Comparison of ENCODE assay signal across 2 cellular contexts in the genomic region with DNA sequence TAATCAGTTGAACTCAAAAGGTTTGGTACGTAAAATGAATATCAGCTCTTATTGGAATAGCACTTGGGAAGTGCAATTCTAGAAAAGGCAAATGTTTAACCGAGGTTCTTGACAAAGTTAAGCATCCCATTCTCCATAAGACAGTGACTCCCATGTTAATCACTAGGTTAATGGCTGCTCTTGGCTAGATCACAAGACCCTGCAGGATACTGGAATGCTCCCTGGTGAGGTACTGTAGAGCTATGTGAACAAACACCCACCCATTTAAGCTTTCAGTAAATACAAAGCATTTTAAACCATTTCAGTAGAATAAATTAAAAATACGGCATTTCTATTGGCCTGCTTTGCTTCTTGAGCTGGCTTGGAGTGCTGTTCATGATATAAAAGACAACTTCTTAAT.
TF ChIP-seq lines count a peak whose summit lies in the region.

No MANE protein-coding gene starts in this region.

TF ChIP-seq in IMR-90, 13 proteins besides CTCF, POLR2A, EP300 and RAD21:
- TF ChIP-seq MAZ (IDR thresholded peaks at IDR 0.05; ENCODE audit: borderline replicate concordance, low read depth, low read length) (no peak), FOS (IDR thresholded peaks at IDR 0.05; ENCODE audit: low read depth, low read length) (no peak), RFX5 (IDR thresholded peaks at IDR 0.05; ENCODE audit: low read depth, low read length) (no peak), MXI1 (IDR thresholded peaks at IDR 0.05; ENCODE audit: borderline replicate concordance, low read depth, low read length) (no peak), SMC3 (IDR thresholded peaks at IDR 0.05; ENCODE audit: low read depth, low read length) (no peak), CEBPB (IDR thresholded peaks at IDR 0.05; ENCODE audit: low read depth, low read length) (no peak), NFE2L2 (IDR thresholded peaks at IDR 0.05; ENCODE audit: low read depth, low read length) (no peak), RCOR1 (IDR thresholded peaks at IDR 0.05; ENCODE audit: insufficient replicate concordance, low read length) (no peak), BHLHE40 (IDR thresholded peaks at IDR 0.05; ENCODE audit: low read depth, low read length) (no peak), MAFK (IDR thresholded peaks at IDR 0.05; ENCODE audit: low read depth, low read length) (no peak), CHD1 (IDR thresholded peaks at IDR 0.05; ENCODE audit: low read depth, low read length) (no peak)
- TF ChIP-seq, protein P1, sequence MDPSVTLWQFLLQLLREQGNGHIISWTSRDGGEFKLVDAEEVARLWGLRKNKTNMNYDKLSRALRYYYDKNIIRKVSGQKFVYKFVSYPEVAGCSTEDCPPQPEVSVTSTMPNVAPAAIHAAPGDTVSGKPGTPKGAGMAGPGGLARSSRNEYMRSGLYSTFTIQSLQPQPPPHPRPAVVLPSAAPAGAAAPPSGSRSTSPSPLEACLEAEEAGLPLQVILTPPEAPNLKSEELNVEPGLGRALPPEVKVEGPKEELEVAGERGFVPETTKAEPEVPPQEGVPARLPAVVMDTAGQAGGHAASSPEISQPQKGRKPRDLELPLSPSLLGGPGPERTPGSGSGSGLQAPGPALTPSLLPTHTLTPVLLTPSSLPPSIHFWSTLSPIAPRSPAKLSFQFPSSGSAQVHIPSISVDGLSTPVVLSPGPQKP (IDR thresholded peaks at IDR 0.05; ENCODE audit: borderline replicate concordance, low read depth, low read length) = no peak
- TF ChIP-seq, protein P2, sequence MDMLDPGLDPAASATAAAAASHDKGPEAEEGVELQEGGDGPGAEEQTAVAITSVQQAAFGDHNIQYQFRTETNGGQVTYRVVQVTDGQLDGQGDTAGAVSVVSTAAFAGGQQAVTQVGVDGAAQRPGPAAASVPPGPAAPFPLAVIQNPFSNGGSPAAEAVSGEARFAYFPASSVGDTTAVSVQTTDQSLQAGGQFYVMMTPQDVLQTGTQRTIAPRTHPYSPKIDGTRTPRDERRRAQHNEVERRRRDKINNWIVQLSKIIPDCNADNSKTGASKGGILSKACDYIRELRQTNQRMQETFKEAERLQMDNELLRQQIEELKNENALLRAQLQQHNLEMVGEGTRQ (IDR thresholded peaks at IDR 0.05; ENCODE audit: low read depth, low read length) = no peak

TF ChIP-seq in H1, 55 proteins besides CTCF, POLR2A, EP300 and RAD21:
- no peak for TF ChIP-seq SP1 (IDR thresholded peaks at IDR 0.05; ENCODE audit: low read depth, low read length)
- peak; percentile 45; the same call in 1 of the 2 replicates for TF ChIP-seq YY1 (IDR thresholded peaks at IDR 0.05; ENCODE audit: low read depth, low read length)
- 0 out of 4 replicates have a peak, but pooled peaks of 1 of the 2 experiments have one; percentile 30 for TF ChIP-seq HDAC2 (IDR thresholded peaks at IDR 0.05; ENCODE audit: borderline replicate concordance in 1 of 2, low read depth in 2 of 2, low read length in 2 of 2)
- TF ChIP-seq RNF2 (IDR thresholded peaks at IDR 0.05; ENCODE audit: borderline replicate concordance, low read depth, low read length, missing control alignments, poor library complexity, severe bottlenecking) = no peak
- TF ChIP-seq NANOG (IDR thresholded peaks at IDR 0.05; ENCODE audit: insufficient read depth, low read depth, low read length, poor library complexity, severe bottlenecking) = peak; percentile 18
